In the genomic region with DNA sequence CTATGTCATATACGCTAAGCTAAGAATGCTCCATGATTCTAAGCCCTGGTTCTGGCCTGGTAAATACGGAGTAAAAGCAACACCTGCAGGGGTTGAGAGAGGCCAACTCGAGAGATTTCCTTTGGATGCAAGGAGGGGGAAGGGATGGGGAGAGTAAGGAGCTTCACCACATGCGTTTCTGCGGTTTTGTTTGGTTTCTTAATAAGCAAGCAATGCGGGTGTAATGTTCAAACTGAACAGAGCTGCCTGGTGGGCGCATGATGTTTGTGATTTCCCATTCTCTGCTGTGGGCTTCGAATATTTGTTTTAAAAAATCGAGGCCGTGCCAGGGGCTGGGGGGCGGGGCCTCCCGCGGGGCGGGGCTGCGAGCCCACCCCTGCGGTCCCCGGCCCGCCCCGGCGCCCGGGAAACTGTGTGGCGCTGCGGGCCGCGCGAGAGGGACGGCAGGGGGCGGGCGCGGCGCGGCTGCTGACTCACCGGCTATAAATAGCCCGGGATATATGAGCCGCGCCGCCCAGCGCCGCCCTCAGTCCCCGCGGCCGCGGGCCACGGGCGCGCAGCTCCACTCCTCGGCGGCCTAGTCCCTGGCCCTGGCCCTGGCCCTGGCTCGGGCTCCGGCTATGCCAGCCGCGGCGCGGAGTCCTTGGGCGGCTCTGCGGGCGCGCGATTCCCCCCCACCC, we compare ENCODE assay signal across 8 cellular contexts. TPM values are rescaled to one million over a fixed set of nuclear protein-coding genes. Genes with fewer than 3 reads are reported as not detected.
A peak's percentile ranks its signal among the peaks of the same experiment; 100 is the strongest.
DNase-seq lines count a peak whose midpoint lies in the region; ATAC-seq and TF ChIP-seq lines count a peak whose summit lies in the region.

No MANE protein-coding gene starts in this region.

- ATAC-seq in GM19025 (IDR thresholded peaks at IDR 0.05; ENCODE audit: low read depth, unreplicated experiment) (peak; percentile 42), HG03571 (IDR thresholded peaks at IDR 0.05; ENCODE audit: unreplicated experiment) (peak; percentile 28)

- peaks cover 4% of the 10 kb centered on the region for H3K4me1 Mint-ChIP-seq in endothelial cell (ENCODE audit: unreplicated experiment)
- peaks cover 17% of the 10 kb centered on the region for H3K4me1 Mint-ChIP-seq in mesothelial cell of epicardium

- H3K27me3 Mint-ChIP-seq in endothelial cell (ENCODE audit: unreplicated experiment) (peaks cover 7% of the 10 kb centered on the region), mesothelial cell of epicardium (ENCODE audit: low read depth) (no peaks in the 10 kb centered on the region)

- peaks cover 5% of the 10 kb centered on the region for H3K36me3 Mint-ChIP-seq in endothelial cell (ENCODE audit: low read depth, unreplicated experiment)
- peaks cover 7% of the 10 kb centered on the region for H3K36me3 Mint-ChIP-seq in mesothelial cell of epicardium

- TF ChIP-seq CTCF in AG10803 (conservative IDR thresholded peaks at IDR 0.05; ENCODE audit: low read length) (peak; percentile 0; the same call in 1 of the 2 replicates), endothelial cell (IDR thresholded peaks at IDR 0.05; ENCODE audit: unreplicated experiment) (peak; percentile 48), mesothelial cell of epicardium (IDR thresholded peaks at IDR 0.05; ENCODE audit: unreplicated experiment) (peak; percentile 28)

- DNase-seq in AG10803 (ENCODE audit: low read depth) (peak; percentile 87), NOMO-1 treated with DMSO at 0.1 percent for 48 hours (lab: John Stamatoyannopoulos, UW; ENCODE audit: unreplicated experiment) (peak; percentile 61), endothelial cell (ENCODE audit: low spot score) (peak; percentile 89), mesothelial cell of epicardium (ENCODE audit: low spot score in 2 of 2, unreplicated experiment in 2 of 2) (peak; percentile 84 to 92)
- peak; percentile 63 for DNase-seq in activated CD8-positive, alpha-beta memory T cell treated with anti-CD3 and anti-CD28 coated beads, Interleukin-2, amount 50 U/mL, for 1 hour (ENCODE audit: extremely low read depth)
- peak; percentile 75 for DNase-seq in stimulated activated CD8-positive, alpha-beta memory T cell treated with anti-CD3 and anti-CD28 coated beads, Interleukin-15, amount 100 ng/mL, for 1 hour (ENCODE audit: low read depth)

- no peaks in the 10 kb centered on the region for H3K9me3 Mint-ChIP-seq in endothelial cell (ENCODE audit: unreplicated experiment)
- H3K9me3 Mint-ChIP-seq in mesothelial cell of epicardium, result no peaks in the 10 kb centered on the region

- H3K4me3 ChIP-seq in AG10803 (ENCODE audit: low read length), result peak overlapping the region; percentile 100

- peak overlapping the region; percentile 87 for H3K27ac Mint-ChIP-seq in endothelial cell (ENCODE audit: unreplicated experiment)
- peak overlapping the region; percentile 93 for H3K27ac Mint-ChIP-seq in mesothelial cell of epicardium

- peak overlapping the region; percentile 79 for H3K4me3 Mint-ChIP-seq in endothelial cell (ENCODE audit: unreplicated experiment)
- peak overlapping the region; percentile 30 for H3K4me3 Mint-ChIP-seq in mesothelial cell of epicardium

RNA-seq across cellular contexts. Expression of gene BBC3, which starts 5.1 kb away (rescaled TPM):
- total RNA-seq in endothelial cell (ENCODE audit: unreplicated experiment), result 18.6 TPM
- total RNA-seq in mesothelial cell of epicardium, result 19.1 to 19.6 TPM (median 19.5 TPM) in 3 replicates

RNA-seq across cellular contexts. Expression of gene CCDC9, which starts 30.4 kb away (rescaled TPM):
- 28.0 TPM for total RNA-seq in endothelial cell (ENCODE audit: unreplicated experiment)
- total RNA-seq in mesothelial cell of epicardium, result 45.6 to 49.2 TPM (median 46.8 TPM) in 3 replicates

RNA-seq across cellular contexts. Expression of gene INAFM1, which starts 48.8 kb away (rescaled TPM):
- total RNA-seq in endothelial cell (ENCODE audit: unreplicated experiment) (4.8 TPM), mesothelial cell of epicardium (24.4 to 25.1 TPM (median 24.6 TPM) in 3 replicates)

Comparison
In these comparisons a context has a peak if more than half of its experiments do, and no peak if none do; other contexts are left out.
1. Peak in every context shown above with its lines: DNase-seq, ATAC-seq and H3K4me3 ChIP-seq.